Comparison of ENCODE assay signal across 1 cellular context in genomic region chr2:24122356-24123211, GRCh38.
A peak's percentile ranks its signal among the peaks of the same experiment; 100 is the strongest.
TF ChIP-seq lines count a peak whose summit lies in the region.

No MANE protein-coding gene starts in this region.

TF ChIP-seq in HepG2, 621 proteins besides CTCF, POLR2A, EP300 and RAD21 (continued from another document and continues in another):
- TF ChIP-seq UBTF (CRISPR knock-in tag; IDR thresholded peaks at IDR 0.05) (no peak; the same call in 1 of the 2 replicates), NKX3-1 (CRISPR knock-in tag; IDR thresholded peaks at IDR 0.05) (no peak), DRAP1 (CRISPR knock-in tag; IDR thresholded peaks at IDR 0.05) (no peak), TGIF2 (CRISPR knock-in tag; IDR thresholded peaks at IDR 0.05) (peak; percentile 37; the same call in 1 of the 2 replicates), KLF16 (CRISPR knock-in tag; IDR thresholded peaks at IDR 0.05) (no peak), ARHGAP35 (CRISPR knock-in tag; IDR thresholded peaks at IDR 0.05; ENCODE audit: borderline replicate concordance) (no peak), HMG20A (CRISPR knock-in tag; IDR thresholded peaks at IDR 0.05; ENCODE audit: borderline replicate concordance) (no peak), GABPA (IDR thresholded peaks at IDR 0.05; ENCODE audit: low read depth, low read length) (no peak), GABPA (CRISPR knock-in tag; IDR thresholded peaks at IDR 0.05; ENCODE audit: low read depth) (no peak), KLF9 (CRISPR knock-in tag; IDR thresholded peaks at IDR 0.05; ENCODE audit: low read depth) (no peak), SP140L (CRISPR knock-in tag; IDR thresholded peaks at IDR 0.05; ENCODE audit: borderline replicate concordance) (no peak), ZNF30 (CRISPR knock-in tag; IDR thresholded peaks at IDR 0.05) (0 out of 2 replicates have a peak, but pooled peaks have one; percentile 81), YEATS2 (CRISPR knock-in tag; IDR thresholded peaks at IDR 0.05; ENCODE audit: borderline replicate concordance) (0 out of 2 replicates have a peak, but pooled peaks have one; percentile 12), DNMT3B (CRISPR knock-in tag; conservative IDR thresholded peaks at IDR 0.05) (peak; percentile 88; the same call in 1 of the 2 replicates), SRSF4 (IDR thresholded peaks at IDR 0.05; ENCODE audit: low read depth, low read length, poor library complexity, severe bottlenecking) (no peak), ARID3A (IDR thresholded peaks at IDR 0.05; ENCODE audit: low read depth, low read length) (no peak), KAT8 (CRISPR knock-in tag; IDR thresholded peaks at IDR 0.05) (peak; percentile 16; the same call in 1 of the 2 replicates), ZNF530 (CRISPR knock-in tag; IDR thresholded peaks at IDR 0.05; ENCODE audit: low read depth) (no peak), ZNF256 (CRISPR knock-in tag; conservative IDR thresholded peaks at IDR 0.05) (0 out of 2 replicates have a peak, but pooled peaks have one; percentile 28), TARDBP (CRISPR knock-in tag; IDR thresholded peaks at IDR 0.05) (no peak), TFDP2 (CRISPR knock-in tag; IDR thresholded peaks at IDR 0.05) (peak; percentile 34; the same call in 1 of the 2 replicates), ZMYM4 (CRISPR knock-in tag; IDR thresholded peaks at IDR 0.05) (no peak), ZSCAN21 (CRISPR knock-in tag; IDR thresholded peaks at IDR 0.05; ENCODE audit: borderline replicate concordance) (no peak), CHCHD3 (CRISPR knock-in tag; IDR thresholded peaks at IDR 0.05) (no peak), ZNF615 (CRISPR knock-in tag; IDR thresholded peaks at IDR 0.05; ENCODE audit: borderline replicate concordance) (0 out of 2 replicates have a peak, but pooled peaks have one; percentile 19), ZNF543 (CRISPR knock-in tag; IDR thresholded peaks at IDR 0.05) (no peak), ARNT2 (CRISPR knock-in tag; IDR thresholded peaks at IDR 0.05; ENCODE audit: low read depth) (no peak), ZSCAN30 (CRISPR knock-in tag; IDR thresholded peaks at IDR 0.05) (no peak), KDM3A (CRISPR knock-in tag; IDR thresholded peaks at IDR 0.05; ENCODE audit: low read depth) (peak; percentile 63; the same call in 1 of the 2 replicates), FOXM1 (CRISPR knock-in tag; IDR thresholded peaks at IDR 0.05) (no peak), RXRA (CRISPR knock-in tag; IDR thresholded peaks at IDR 0.05) (no peak), ZSCAN9 (CRISPR knock-in tag; IDR thresholded peaks at IDR 0.05; ENCODE audit: borderline replicate concordance) (no peak), SMARCE1 (IDR thresholded peaks at IDR 0.05; ENCODE audit: borderline replicate concordance) (no peak), SP2 (CRISPR knock-in tag; IDR thresholded peaks at IDR 0.05) (no peak), JDP2 (CRISPR knock-in tag; IDR thresholded peaks at IDR 0.05; ENCODE audit: borderline replicate concordance) (peak; percentile 25; the same call in 1 of the 2 replicates), SRSF1 (optimal IDR thresholded peaks at IDR 0.05; ENCODE audit: low read depth, low read length) (no peak), SKIL (CRISPR knock-in tag; IDR thresholded peaks at IDR 0.05; ENCODE audit: borderline replicate concordance) (0 out of 2 replicates have a peak, but pooled peaks have one; percentile 17), GMEB2 (CRISPR knock-in tag; IDR thresholded peaks at IDR 0.05; ENCODE audit: low read depth) (no peak), ZNF17 (CRISPR knock-in tag; IDR thresholded peaks at IDR 0.05) (no peak), TEAD2 (CRISPR knock-in tag; IDR thresholded peaks at IDR 0.05) (no peak), PAXIP1 (CRISPR knock-in tag; conservative IDR thresholded peaks at IDR 0.05) (peak; percentile 24; the same call in 1 of the 2 replicates), ZBTB44 (CRISPR knock-in tag; IDR thresholded peaks at IDR 0.05) (no peak), E2F5 (CRISPR knock-in tag; conservative IDR thresholded peaks at IDR 0.05) (0 out of 2 replicates have a peak, but pooled peaks have one; percentile 30), ZNF333 (CRISPR knock-in tag; IDR thresholded peaks at IDR 0.05; ENCODE audit: borderline replicate concordance) (no peak), PBX2 (CRISPR knock-in tag; IDR thresholded peaks at IDR 0.05) (no peak), ZNF674 (CRISPR knock-in tag; IDR thresholded peaks at IDR 0.05; ENCODE audit: low read depth) (no peak), THRA (CRISPR knock-in tag; IDR thresholded peaks at IDR 0.05; ENCODE audit: borderline replicate concordance) (no peak), CHD4 (IDR thresholded peaks at IDR 0.05; ENCODE audit: borderline replicate concordance, low read length) (no peak), MIER2 (CRISPR knock-in tag; IDR thresholded peaks at IDR 0.05) (no peak)
